In genomic region chr15:64846246-64846645, GRCh38 we compare ENCODE assay signal across 1 cellular context.
TF ChIP-seq lines count a peak whose summit lies in the region.

No MANE protein-coding gene starts in this region.

TF ChIP-seq in HepG2, 621 proteins besides CTCF, POLR2A, EP300 and RAD21 (continued from another document):
- no peak for TF ChIP-seq ZMAT5 (CRISPR knock-in tag; IDR thresholded peaks at IDR 0.05; ENCODE audit: borderline replicate concordance, low read depth)
- TF ChIP-seq ZSCAN21 (CRISPR knock-in tag; IDR thresholded peaks at IDR 0.05; ENCODE audit: borderline replicate concordance) = no peak
- no peak for TF ChIP-seq PRDM15 (CRISPR knock-in tag; IDR thresholded peaks at IDR 0.05)
- TF ChIP-seq, protein P1, sequence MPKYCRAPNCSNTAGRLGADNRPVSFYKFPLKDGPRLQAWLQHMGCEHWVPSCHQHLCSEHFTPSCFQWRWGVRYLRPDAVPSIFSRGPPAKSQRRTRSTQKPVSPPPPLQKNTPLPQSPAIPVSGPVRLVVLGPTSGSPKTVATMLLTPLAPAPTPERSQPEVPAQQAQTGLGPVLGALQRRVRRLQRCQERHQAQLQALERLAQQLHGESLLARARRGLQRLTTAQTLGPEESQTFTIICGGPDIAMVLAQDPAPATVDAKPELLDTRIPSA (CRISPR knock-in tag; IDR thresholded peaks at IDR 0.05; ENCODE audit: borderline replicate concordance) = no peak
- no peak for TF ChIP-seq ZBTB20 (CRISPR knock-in tag; IDR thresholded peaks at IDR 0.05; ENCODE audit: borderline replicate concordance, low read depth)
- no peak for TF ChIP-seq AHR (CRISPR knock-in tag; IDR thresholded peaks at IDR 0.05)
- no peak for TF ChIP-seq SATB2 (CRISPR knock-in tag; IDR thresholded peaks at IDR 0.05)
- no peak for TF ChIP-seq ELK4 (CRISPR knock-in tag; IDR thresholded peaks at IDR 0.05; ENCODE audit: borderline replicate concordance)
- TF ChIP-seq MIXL1 (CRISPR knock-in tag; IDR thresholded peaks at IDR 0.05) = no peak
- TF ChIP-seq PHB2 (IDR thresholded peaks at IDR 0.05; ENCODE audit: partially characterized antibody) = no peak
- no peak for TF ChIP-seq NR1H2 (CRISPR knock-in tag; IDR thresholded peaks at IDR 0.05; ENCODE audit: borderline replicate concordance, low read depth)
- TF ChIP-seq TRIM22 (IDR thresholded peaks at IDR 0.05) = no peak
- TF ChIP-seq NFIC (IDR thresholded peaks at IDR 0.05; ENCODE audit: low read length) = no peak
- no peak for TF ChIP-seq ZNF766 (CRISPR knock-in tag; IDR thresholded peaks at IDR 0.05; ENCODE audit: borderline replicate concordance)
- TF ChIP-seq ATF7 (IDR thresholded peaks at IDR 0.05) = no peak
- TF ChIP-seq ATF7 (CRISPR knock-in tag; IDR thresholded peaks at IDR 0.05) = no peak
